1 cellular context compared by ENCODE assay signal in genomic region chr1:117930173-117930447, GRCh38.
A peak's percentile ranks its signal among the peaks of the same experiment; 100 is the strongest.
TF ChIP-seq lines count a peak whose summit lies in the region.

No MANE protein-coding gene starts in this region.

TF ChIP-seq in K562, 482 proteins besides CTCF, POLR2A, EP300 and RAD21 (continued from another document):
- no peak for TF ChIP-seq E4F1 (CRISPR knock-in tag; IDR thresholded peaks at IDR 0.05; ENCODE audit: borderline replicate concordance)
- no peak for TF ChIP-seq ETV6 (IDR thresholded peaks at IDR 0.05; ENCODE audit: borderline replicate concordance in 1 of 2, low read depth in 2 of 2, low read length in 1 of 2)
- TF ChIP-seq ETV6 (CRISPR knock-in tag; IDR thresholded peaks at IDR 0.05; ENCODE audit: borderline replicate concordance) = no peak
- TF ChIP-seq DPF2 (IDR thresholded peaks at IDR 0.05) = no peak
- 0 out of 2 replicates have a peak, but pooled peaks have one; percentile 5 for TF ChIP-seq ZNF431 (CRISPR knock-in tag; IDR thresholded peaks at IDR 0.05)
- TF ChIP-seq PRDM10 (IDR thresholded peaks at IDR 0.05; ENCODE audit: partially characterized antibody) = no peak
- no peak for TF ChIP-seq RUNX1 (IDR thresholded peaks at IDR 0.05; ENCODE audit: low read depth)
- TF ChIP-seq MEF2A (IDR thresholded peaks at IDR 0.05; ENCODE audit: control insufficient read depth, low read depth, low read length) = no peak
- no peak for TF ChIP-seq NFIX (CRISPR knock-in tag; IDR thresholded peaks at IDR 0.05; ENCODE audit: low read depth)
- no peak for TF ChIP-seq ZNF699 (CRISPR knock-in tag; IDR thresholded peaks at IDR 0.05; ENCODE audit: insufficient replicate concordance)
- TF ChIP-seq ZBTB33 (CRISPR knock-in tag; IDR thresholded peaks at IDR 0.05) = no peak
- TF ChIP-seq FOSL1 (tag; conservative IDR thresholded peaks at IDR 0.05) = 0 out of 2 replicates have a peak, but pooled peaks have one; percentile 15
- TF ChIP-seq BMI1 (IDR thresholded peaks at IDR 0.05; ENCODE audit: low read length) = no peak
- TF ChIP-seq ZNF695 (CRISPR knock-in tag; IDR thresholded peaks at IDR 0.05) = no peak
- peak; percentile 13; the same call in 1 of the 2 replicates for TF ChIP-seq MXI1 (IDR thresholded peaks at IDR 0.05; ENCODE audit: low read depth, low read length)
- no peak for TF ChIP-seq NCOA1 (IDR thresholded peaks at IDR 0.05; ENCODE audit: low read depth)
- no peak for TF ChIP-seq GABPB1 (CRISPR knock-in tag; IDR thresholded peaks at IDR 0.05)
- no peak for TF ChIP-seq TEAD4 (IDR thresholded peaks at IDR 0.05; ENCODE audit: low read length)
- no peak for TF ChIP-seq TEAD4 (CRISPR knock-in tag; IDR thresholded peaks at IDR 0.05; ENCODE audit: borderline replicate concordance)
- no peak for TF ChIP-seq ZNF655 (CRISPR knock-in tag; IDR thresholded peaks at IDR 0.05)
- no peak for TF ChIP-seq NUFIP1 (IDR thresholded peaks at IDR 0.05; ENCODE audit: partially characterized antibody)
- no peak for TF ChIP-seq NBN (IDR thresholded peaks at IDR 0.05; ENCODE audit: low read depth)
- no peak for TF ChIP-seq ZNF253 (CRISPR knock-in tag; conservative IDR thresholded peaks at IDR 0.05)
- no peak for TF ChIP-seq TSHZ1 (CRISPR knock-in tag; IDR thresholded peaks at IDR 0.05)
- TF ChIP-seq CHD7 (IDR thresholded peaks at IDR 0.05; ENCODE audit: low read depth, low read length) = no peak
- no peak for TF ChIP-seq MAFG (tag; conservative IDR thresholded peaks at IDR 0.05)
- no peak for TF ChIP-seq HMGN3 (IDR thresholded peaks at IDR 0.05; ENCODE audit: borderline replicate concordance, extremely low read depth, insufficient read length, low read depth, low read length)
- TF ChIP-seq FOXP1 (CRISPR knock-in tag; IDR thresholded peaks at IDR 0.05) = no peak
- no peak for TF ChIP-seq TAF7 (tag; IDR thresholded peaks at IDR 0.05)
- no peak for TF ChIP-seq SOX6 (IDR thresholded peaks at IDR 0.05)
- TF ChIP-seq NFIC (IDR thresholded peaks at IDR 0.05) = no peak
- TF ChIP-seq ZNF3 (CRISPR knock-in tag; IDR thresholded peaks at IDR 0.05) = no peak
- no peak for TF ChIP-seq EZH2 (IDR thresholded peaks at IDR 0.05; ENCODE audit: borderline replicate concordance, low read depth, low read length)
- no peak; the same call in 1 of the 2 replicates for TF ChIP-seq ZFX (CRISPR knock-in tag; IDR thresholded peaks at IDR 0.05)
- 0 out of 2 replicates have a peak, but pooled peaks have one; percentile 5 for TF ChIP-seq ARID1B (IDR thresholded peaks at IDR 0.05)
